7 cellular contexts compared by ENCODE assay signal in the genomic region with DNA sequence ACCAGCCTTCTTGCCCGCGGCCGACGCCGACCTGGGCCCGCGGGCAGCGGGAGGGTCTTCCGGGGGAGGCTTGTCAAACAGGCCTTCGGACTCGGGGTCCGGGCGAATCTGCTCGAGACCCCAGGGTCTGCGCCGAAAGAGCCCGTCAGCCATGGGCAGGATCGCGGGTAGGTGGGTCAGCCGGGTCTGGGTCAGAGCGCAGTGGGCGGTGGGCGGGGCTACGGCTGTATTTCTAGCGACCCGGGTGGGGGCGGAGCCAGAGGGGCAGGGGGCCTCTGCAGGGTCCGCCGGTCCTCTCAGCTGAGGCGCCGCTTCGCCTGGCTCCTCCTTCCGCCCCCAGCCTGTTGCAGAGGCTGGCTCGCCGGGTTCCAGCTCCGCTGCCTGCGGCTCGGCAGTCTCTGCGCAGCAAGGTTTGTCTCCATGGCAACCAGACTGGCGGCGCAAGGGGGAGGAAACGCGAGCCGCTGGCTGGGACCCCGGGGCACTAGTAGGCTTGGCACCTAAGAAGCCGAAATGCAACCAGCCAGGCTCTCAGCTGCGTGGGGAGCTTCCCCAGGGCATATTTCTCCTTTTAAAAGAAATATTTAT. TPM values are rescaled to one million over a fixed set of nuclear protein-coding genes. Genes with fewer than 3 reads are reported as not detected.
DNase-seq lines count a peak whose midpoint lies in the region; ATAC-seq and TF ChIP-seq lines count a peak whose summit lies in the region.

No MANE protein-coding gene starts in this region.

- intact Hi-C loops in left colon (cut with DNase I, micrococcal nuclease), result no loop called here

- TF ChIP-seq CTCF in GM20000 (IDR thresholded peaks at IDR 0.05; ENCODE audit: extremely low read depth, missing control alignments), result no peak

- DNase-seq in GM20000 (ENCODE audit: low spot score) (peak; percentile 90), NCI-H226 (peak; percentile 94), dedifferentiated amniotic fluid mesenchymal stem cell (ENCODE audit: extremely low spot score) (peak; percentile 91), left colon (peak; percentile 58 to 60)
- DNase-seq in activated CD4-positive, alpha-beta T cell treated with anti-CD3 and anti-CD28 coated beads, Interleukin-2, amount 50 U/mL, for 4 hours, result peak; percentile 50 to 52
- DNase-seq in stimulated activated CD4-positive, alpha-beta T cell treated with anti-CD3 and anti-CD28 coated beads, Interleukin-1b, Interleukin-23, amount 100 ng/mL, for 1 hour (ENCODE audit: low read depth in 2 of 2), result peak; percentile 36

- ATAC-seq in left colon, result peak; percentile 65
- ATAC-seq in GM21723 (IDR thresholded peaks at IDR 0.05; ENCODE audit: unreplicated experiment), result no peak

RNA-seq across cellular contexts. Expression of gene MIS12, which starts 14.5 kb away (rescaled TPM):
- total RNA-seq in left colon, result 10 to 100 TPM; 10.7 to 11.6 TPM

RNA-seq across cellular contexts. Expression of gene DERL2, which starts 14.9 kb away (rescaled TPM):
- 10 to 100 TPM; 40.8 to 57.3 TPM for total RNA-seq in left colon

RNA-seq across cellular contexts. Expression of gene DHX33, which starts 32.1 kb away (rescaled TPM):
- 10 to 100 TPM in 1 of 2 donors, 1 to 10 TPM in 1; 9.2 to 14.5 TPM for total RNA-seq in left colon

Comparison
In these comparisons a context has a peak if more than half of its experiments do, and no peak if none do; other contexts are left out.
1. DNase-seq: peak in every context shown above with its lines; median percentile 94 in NCI-H226; 91 in dedifferentiated amniotic fluid mesenchymal stem cell; 90 in GM20000; 59 in left colon; 51 in activated CD4-positive, alpha-beta T cell treated with anti-CD3 and anti-CD28 coated beads, Interleukin-2, amount 50 U/mL, for 4 hours; 36 in stimulated activated CD4-positive, alpha-beta T cell treated with anti-CD3 and anti-CD28 coated beads, Interleukin-1b, Interleukin-23, amount 100 ng/mL, for 1 hour.